Comparison of ENCODE assay signal across 14 cellular contexts in genomic region chr9:114486205-114486963, GRCh38. TPM values are rescaled to one million over a fixed set of nuclear protein-coding genes. Genes with fewer than 3 reads are reported as not detected.
DNase-seq lines count a peak whose midpoint lies in the region; ATAC-seq, FAIRE-seq and TF ChIP-seq lines count a peak whose summit lies in the region.
"Had no signal": no experiment of that assay in that cellular context is flagged by ENCODE, and none has a peak within 500 bp of the region (broad histone marks: within the 10 kb centered on the region; RNA-seq: fewer than 3 reads in every experiment).

No MANE protein-coding gene starts in this region.

- H3K27me3 Mint-ChIP-seq in activated naive CD4-positive, alpha-beta T cell treated with anti-CD3 and anti-CD28 coated beads, Interleukin-2, amount 10 ng/mL, durations not matched to agents 7 days and 5 days = peaks cover 20% of the 10 kb centered on the region
- peaks cover 4 to 5% of the 10 kb centered on the region in 2 donors for H3K27me3 Mint-ChIP-seq in stimulated activated naive B cell treated with anti-CD40 and anti-IgM and Interleukin-4, amounts not matched to agents 10 μg/mL and 1 μg/mL and 100 μg/mL, for 72 hours
- no peaks in the 10 kb centered on the region for H3K27me3 Mint-ChIP-seq in progenitor cell of endocrine pancreas

- no peak for TF ChIP-seq CTCF in adrenal gland (IDR thresholded peaks at IDR 0.05)
- no peak for TF ChIP-seq CTCF in progenitor cell of endocrine pancreas (IDR thresholded peaks at IDR 0.05; ENCODE audit: unreplicated experiment)

- peaks cover 19 to 70% of the 10 kb centered on the region in 2 donors for H3K4me1 ChIP-seq in adrenal gland (replicated peaks in 1 of 2)
- H3K4me1 ChIP-seq: uterus had no signal

- no peak overlapping the region for H3K4me3 Mint-ChIP-seq in activated naive CD4-positive, alpha-beta T cell treated with anti-CD3 and anti-CD28 coated beads, Interleukin-2, amount 10 ng/mL, durations not matched to agents 7 days and 5 days
- no peak overlapping the region for H3K4me3 Mint-ChIP-seq in stimulated activated naive B cell treated with anti-CD40 and anti-IgM and Interleukin-4, amounts not matched to agents 10 μg/mL and 1 μg/mL and 100 μg/mL, for 72 hours
- H3K4me3 Mint-ChIP-seq in progenitor cell of endocrine pancreas (ENCODE audit: low read depth) = no peak overlapping the region

- H3K27ac Mint-ChIP-seq in activated naive CD4-positive, alpha-beta T cell treated with anti-CD3 and anti-CD28 coated beads, Interleukin-2, amount 10 ng/mL, durations not matched to agents 7 days and 5 days = peak overlapping the region; percentile 15
- peak overlapping the region; percentile 70 for H3K27ac Mint-ChIP-seq in stimulated activated naive B cell treated with anti-CD40 and anti-IgM and Interleukin-4, amounts not matched to agents 10 μg/mL and 1 μg/mL and 100 μg/mL, for 72 hours
- no peak overlapping the region for H3K27ac Mint-ChIP-seq in progenitor cell of endocrine pancreas

- H3K27me3 ChIP-seq in adrenal gland = no peaks in the 10 kb centered on the region
- H3K27me3 ChIP-seq: left lung, uterus had no signal

- WGBS in adrenal gland, 4 donors = 47 to 65% (median 56%) methylated on average over 7 of the region's 7 CpGs

- no peak for TF ChIP-seq POLR2A in adrenal gland (IDR thresholded peaks at IDR 0.05)

- no peaks in the 10 kb centered on the region for H3K9me3 ChIP-seq in adrenal gland (replicated peaks in 1 of 3)
- H3K9me3 ChIP-seq: left lung, uterus had no signal

- H3K4me3 ChIP-seq in adrenal gland = no peak overlapping the region
- H3K4me3 ChIP-seq: coronary artery, left lung, uterus had no signal

- peaks cover 29% of the 10 kb centered on the region for H3K4me1 Mint-ChIP-seq in activated naive CD4-positive, alpha-beta T cell treated with anti-CD3 and anti-CD28 coated beads, Interleukin-2, amount 10 ng/mL, durations not matched to agents 7 days and 5 days
- H3K4me1 Mint-ChIP-seq in stimulated activated naive B cell treated with anti-CD40 and anti-IgM and Interleukin-4, amounts not matched to agents 10 μg/mL and 1 μg/mL and 100 μg/mL, for 72 hours = peaks cover 40 to 66% of the 10 kb centered on the region in 2 donors
- H3K4me1 Mint-ChIP-seq in progenitor cell of endocrine pancreas (ENCODE audit: low read depth) = no peaks in the 10 kb centered on the region

- CTCF ChIA-PET in activated naive CD4-positive, alpha-beta T cell treated with anti-CD3 and anti-CD28 coated beads, Interleukin-2, amount 10 ng/mL, durations not matched to agents 7 days and 5 days (lab: Charles Lee) = interaction anchor here (0.8 to 6.5 kb wide), 15 partner anchors 10 to 169 kb away, joined by 3 to 77 read pairs (median 5); no protein-coding TSS in a partner anchor

- no peak for DNase-seq in activated naive CD4-positive, alpha-beta T cell treated with anti-CD3 and anti-CD28 coated beads, Interleukin-2, amount 10 ng/mL, durations not matched to agents 7 days and 5 days
- no peak for DNase-seq in activated naive CD4-positive, alpha-beta T cell treated with Interleukin-2 at 50 U/mL for 16 hours
- DNase-seq in RPMI7951 (ENCODE audit: low read depth) = peak; percentile 57
- DNase-seq in adrenal gland = no peak
- DNase-seq in stimulated activated naive B cell treated with anti-CD40 and anti-IgM and Interleukin-4, amounts not matched to agents 10 μg/mL and 1 μg/mL and 100 μg/mL, for 72 hours = no peak
- no peak for DNase-seq in progenitor cell of endocrine pancreas (ENCODE audit: low spot score, unreplicated experiment)
- DNase-seq in RCC 7860 (ENCODE audit: low spot score) = no peak
- DNase-seq: aorta, left lung, NCI-H1694 treated with DMSO at 0.1 percent for 48 hours, uterus had no signal

- H3K36me3 Mint-ChIP-seq in activated naive CD4-positive, alpha-beta T cell treated with anti-CD3 and anti-CD28 coated beads, Interleukin-2, amount 10 ng/mL, durations not matched to agents 7 days and 5 days = peaks cover 2% of the 10 kb centered on the region
- peaks cover 6 to 10% of the 10 kb centered on the region in 2 donors for H3K36me3 Mint-ChIP-seq in stimulated activated naive B cell treated with anti-CD40 and anti-IgM and Interleukin-4, amounts not matched to agents 10 μg/mL and 1 μg/mL and 100 μg/mL, for 72 hours
- no peaks in the 10 kb centered on the region for H3K36me3 Mint-ChIP-seq in progenitor cell of endocrine pancreas (ENCODE audit: insufficient read depth)

- no peak for FAIRE-seq in RCC 7860 (lab: Jason Lieb, UNC)
- FAIRE-seq: frontal cortex had no signal

- intact Hi-C loops in adrenal gland (cut with DNase I) = no loop called here

- no peak for ATAC-seq in stimulated activated naive B cell treated with anti-CD40 and anti-IgM and Interleukin-4, amounts not matched to agents 10 μg/mL and 1 μg/mL and 100 μg/mL, for 72 hours (replicated peaks)
- no peak for ATAC-seq in HG03378 (IDR thresholded peaks at IDR 0.05; ENCODE audit: unreplicated experiment)
- ATAC-seq: left lung had no signal

- H3K27ac ChIP-seq in adrenal gland = peak overlapping the region in 4 of 5 donors; percentile 1 to 80 (median 66)
- H3K27ac ChIP-seq: coronary artery, left lung, uterus had no signal

- H3K36me3 ChIP-seq in adrenal gland (replicated peaks in 1 of 2) = no peaks in the 10 kb centered on the region
- H3K36me3 ChIP-seq: left lung, uterus had no signal

- H3K9me3 Mint-ChIP-seq in activated naive CD4-positive, alpha-beta T cell treated with anti-CD3 and anti-CD28 coated beads, Interleukin-2, amount 10 ng/mL, durations not matched to agents 7 days and 5 days = no peaks in the 10 kb centered on the region
- H3K9me3 Mint-ChIP-seq in stimulated activated naive B cell treated with anti-CD40 and anti-IgM and Interleukin-4, amounts not matched to agents 10 μg/mL and 1 μg/mL and 100 μg/mL, for 72 hours = no peaks in the 10 kb centered on the region
- no peaks in the 10 kb centered on the region for H3K9me3 Mint-ChIP-seq in progenitor cell of endocrine pancreas (ENCODE audit: low read depth)

RNA-seq across cellular contexts. Expression of gene WHRN, which starts 18.9 kb away (rescaled TPM):
- total RNA-seq in RPMI7951 (2014; rRNA removed; shearing (Covaris generic)) = 1.4 and 1.7 TPM in 2 replicates
- 100 to 1,000 TPM in 4 of 8 donors, 10 to 100 TPM in 4; 67.2 to 154 (median 96.4) TPM for total RNA-seq in adrenal gland
- polyA plus RNA-seq in adrenal gland = 100 to 1,000 TPM in 2 of 3 donors, 10 to 100 TPM in 1; 34.8 to 359 (median 247) TPM
- 11.2 and 11.9 TPM in 2 replicates for total RNA-seq in progenitor cell of endocrine pancreas
